In genomic region chrX:41491267-41492004, GRCh38 we compare ENCODE assay signal across 12 cellular contexts. TPM values are rescaled to one million over a fixed set of nuclear protein-coding genes. Genes with fewer than 3 reads are reported as not detected.
DNase-seq lines count a peak whose midpoint lies in the region; ATAC-seq and TF ChIP-seq lines count a peak whose summit lies in the region.
"Had no signal": no experiment of that assay in that cellular context is flagged by ENCODE, and none has a peak within 500 bp of the region (broad histone marks: within the 10 kb centered on the region; RNA-seq: fewer than 3 reads in every experiment).

No MANE protein-coding gene starts in this region.

- no peaks in the 10 kb centered on the region for H4K20me1 ChIP-seq in smooth muscle cell (ENCODE audit: low read depth)

- peak overlapping the region; percentile 67 for H3K9ac ChIP-seq in smooth muscle cell (ENCODE audit: low read depth)

- H3K4me2 ChIP-seq in smooth muscle cell = peak overlapping the region; percentile 72

- H3K4me3 ChIP-seq in smooth muscle cell (peak overlapping the region; percentile 25), Peyer's patch (no peak overlapping the region), spleen (no peak overlapping the region)

- DNase-seq in DMS 273 (lab: John Stamatoyannopoulos, UW; ENCODE audit: unreplicated experiment) (peak; percentile 34), DMS 273 treated with DMSO at 0.1 percent for 48 hours (lab: John Stamatoyannopoulos, UW) (no peak), RKO (ENCODE audit: low spot score) (peak; percentile 80), fibroblast of the conjunctiva (ENCODE audit: low read depth) (peak; percentile 62), smooth muscle cell (lab: John Stamatoyannopoulos, UW; ENCODE audit: unreplicated experiment) (no peak), Peyer's patch (no peak), spleen (no peak)
- DNase-seq: activated naive CD4-positive, alpha-beta T cell treated with Interleukin-2 at 50 U/mL for 16 hours; midbrain; NCI-H2029 treated with DMSO at 0.1 percent for 48 hours had no signal

- H3F3A ChIP-seq in smooth muscle cell (ENCODE audit: low read depth) = no peaks in the 10 kb centered on the region

- TF ChIP-seq POLR2A in Peyer's patch (IDR thresholded peaks at IDR 0.05) (no peak), spleen (IDR thresholded peaks at IDR 0.05) (no peak)

- intact Hi-C loops in spleen (cut with DNase I; ENCODE audit: low total_unique reads) = no loop called here

- TF ChIP-seq CTCF in smooth muscle cell (IDR thresholded peaks at IDR 0.05; ENCODE audit: borderline replicate concordance, insufficient read depth, poor library complexity, severe bottlenecking) (no peak), Peyer's patch (IDR thresholded peaks at IDR 0.05) (no peak), spleen (IDR thresholded peaks at IDR 0.05 in 8 of 11, conservative IDR thresholded peaks at IDR 0.05 in 3 of 11) (no peak)

- H3K4me1 ChIP-seq in smooth muscle cell (ENCODE audit: low read depth) (peaks cover 6% of the 10 kb centered on the region), Peyer's patch (no peaks in the 10 kb centered on the region), spleen (no peaks in the 10 kb centered on the region)

- no peaks in the 10 kb centered on the region for H3K36me3 ChIP-seq in smooth muscle cell (ENCODE audit: low read depth)
- H3K36me3 ChIP-seq in Peyer's patch = no peaks in the 10 kb centered on the region
- H3K36me3 ChIP-seq in spleen = no peaks in the 10 kb centered on the region

- H2AFZ ChIP-seq in smooth muscle cell (ENCODE audit: low read depth) = no peak overlapping the region

- H3K9me3 ChIP-seq in smooth muscle cell (replicated peaks; ENCODE audit: low read depth) (no peaks in the 10 kb centered on the region), Peyer's patch (no peaks in the 10 kb centered on the region), spleen (peaks cover 0 to 9% (median 0%) of the 10 kb centered on the region in 8 donors)

- 29% methylated on average over 12 of the region's 12 CpGs for WGBS in smooth muscle cell (ENCODE audit: low lambda C conversion rate)
- WGBS in spleen, 5 donors = 50 to 64% (median 57%) methylated on average over 9 to 12 of the region's 12 CpGs

- H3K27ac ChIP-seq in smooth muscle cell (ENCODE audit: low read depth) = peak overlapping the region; percentile 96
- no peak overlapping the region for H3K27ac ChIP-seq in Peyer's patch
- no peak overlapping the region for H3K27ac ChIP-seq in spleen
- H3K27ac ChIP-seq: 22Rv1 had no signal

- ATAC-seq in GM21529 (IDR thresholded peaks at IDR 0.05; ENCODE audit: unreplicated experiment) = no peak

- H3K27me3 ChIP-seq in smooth muscle cell (ENCODE audit: low read depth) (no peaks in the 10 kb centered on the region), Peyer's patch (no peaks in the 10 kb centered on the region), spleen (replicated peaks in 1 of 7) (peaks cover 0 to 4% (median 0%) of the 10 kb centered on the region in 7 donors)

- H3K79me2 ChIP-seq in smooth muscle cell (ENCODE audit: low read depth) = no peaks in the 10 kb centered on the region

RNA-seq across cellular contexts. Expression of gene NYX, which starts 44.3 kb away (rescaled TPM):
- total RNA-seq in smooth muscle cell = not detected in 2 replicates
- polyA plus RNA-seq in smooth muscle cell = not detected in 2 replicates
- not detected for total RNA-seq in Peyer's patch
- total RNA-seq in spleen = under 1 TPM in 2 of 7 donors, not detected in 5; 0.21 to 0.32 TPM
- polyA plus RNA-seq in spleen = under 1 TPM in 1 of 3 donors, not detected in 2; 0.03 TPM

Comparison
In these comparisons a context has a peak if more than half of its experiments do, and no peak if none do; other contexts are left out.
1. DNase-seq: peak in DMS 273 (single experiment), RKO (single experiment) and fibroblast of the conjunctiva (single experiment); none in DMS 273 treated with DMSO at 0.1 percent for 48 hours (single experiment), smooth muscle cell (single experiment), Peyer's patch (0 of 3) and spleen (single experiment).